18 cellular contexts compared by ENCODE assay signal in the genomic region with DNA sequence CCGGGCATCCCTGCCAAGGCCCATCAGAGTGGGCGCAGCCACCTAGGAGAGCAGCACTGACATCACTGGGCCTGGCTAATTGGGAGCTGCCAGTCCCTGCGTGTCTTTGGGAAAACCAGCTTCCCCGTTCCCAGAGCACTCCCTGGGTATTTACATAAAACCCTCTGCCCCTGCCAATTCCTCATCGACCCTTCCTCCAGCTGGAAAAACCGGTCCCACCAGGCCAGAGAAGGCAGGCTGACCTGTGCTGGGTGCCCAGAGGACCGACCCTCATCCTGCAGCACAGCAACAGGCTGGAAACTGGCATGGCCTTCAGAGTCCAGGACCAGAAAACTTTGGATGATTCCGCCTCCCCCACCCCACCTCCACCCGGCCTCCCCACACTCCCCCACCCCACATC. TPM values are rescaled to one million over a fixed set of nuclear protein-coding genes. Genes with fewer than 3 reads are reported as not detected.
DNase-seq lines count a peak whose midpoint lies in the region; ATAC-seq, FAIRE-seq and TF ChIP-seq lines count a peak whose summit lies in the region.
"Had no signal": no experiment of that assay in that cellular context is flagged by ENCODE, and none has a peak within 500 bp of the region (broad histone marks: within the 10 kb centered on the region; RNA-seq: fewer than 3 reads in every experiment).

No MANE protein-coding gene starts in this region.

- intact Hi-C loops in pancreas (cut with DNase I) = loop anchor here in 1 of 3 donors (10.0 kb wide), 1 partner anchor 117 kb away; the partner anchor contains the start of gene RSKR

- no peak for FAIRE-seq in bronchial epithelial cell (lab: Jason Lieb, UNC)
- FAIRE-seq in pancreas (lab: Jason Lieb, UNC) = no peak

- H3K27me3 ChIP-seq in bronchial epithelial cell (ENCODE audit: control insufficient read depth, insufficient read depth, low read length) = no peaks in the 10 kb centered on the region
- no peaks in the 10 kb centered on the region for H3K27me3 ChIP-seq in pancreas

- WGBS in pancreas, 2 donors = 9 to 11% methylated on average over 9 of the region's 9 CpGs

- DNase-seq in DMS 273 (lab: John Stamatoyannopoulos, UW; ENCODE audit: unreplicated experiment) (peak; percentile 17), DMS 273 treated with DMSO at 0.1 percent for 48 hours (lab: John Stamatoyannopoulos, UW) (no peak), NCI-H1105 treated with DMSO at 0.1 percent for 48 hours (lab: John Stamatoyannopoulos, UW) (peak; percentile 46), bronchial epithelial cell (ENCODE audit: low read depth) (peak; percentile 59), pancreas (peak; percentile 82 to 93 (median 91)), NCI-H187 treated with DMSO at 0.1 percent for 48 hours (lab: John Stamatoyannopoulos, UW) (no peak), hypothalamus (lab: John Stamatoyannopoulos, UW) (no peak)
- DNase-seq: 8988T; foreskin melanocyte; GDM1; immature natural killer cell; NCI-H2227 treated with DMSO at 0.1 percent for 48 hours; OCI-M1; stimulated activated CD4-positive, alpha-beta T cell treated with anti-CD3 and anti-CD28 coated beads, Interleukin-2, amount 100 ng/mL, for 24 hours had no signal

- ATAC-seq in pancreas (peak; percentile 85 to 93 (median 88)), HG03520 (IDR thresholded peaks at IDR 0.05; ENCODE audit: unreplicated experiment) (no peak)
- ATAC-seq: activated T-helper 17 cell treated with anti-CD3 and anti-CD28 coated beads, Interleukin-2, amount 50 U/mL, for 72 hours; sciatic nerve had no signal

- H3K4me3 ChIP-seq in bronchial epithelial cell (ENCODE audit: low read depth, low read length) (no peak overlapping the region), pancreas (no peak overlapping the region)

- H3K4me1 ChIP-seq in pancreas = peaks cover 17 to 24% (median 20%) of the 10 kb centered on the region in 3 donors

- H3K9me3 ChIP-seq in pancreas = no peaks in the 10 kb centered on the region

- TF ChIP-seq CTCF in bronchial epithelial cell (IDR thresholded peaks at IDR 0.05; ENCODE audit: insufficient read depth, low read length, severe bottlenecking) = no peak
- TF ChIP-seq CTCF in pancreas (IDR thresholded peaks at IDR 0.05) = no peak

- peak overlapping the region; percentile 57 to 82 (median 70) for H3K27ac ChIP-seq in pancreas

- H3K36me3 ChIP-seq in bronchial epithelial cell (ENCODE audit: control insufficient read depth, insufficient read depth, low read length) (no peaks in the 10 kb centered on the region), pancreas (no peaks in the 10 kb centered on the region)

RNA-seq across cellular contexts. Expression of gene FOXN1, which starts 8.2 kb away (rescaled TPM):
- total RNA-seq in bronchial epithelial cell = 0.38 TPM in 1 of 2 replicates, not detected in the other
- under 1 TPM in 2 of 6 donors, not detected in 4; 0.09 to 0.19 TPM for total RNA-seq in pancreas
- under 1 TPM in 1 of 2 donors, not detected in 1; 0.02 TPM for polyA plus RNA-seq in pancreas
- total RNA-seq: activated T-helper 17 cell treated with anti-CD3 and anti-CD28 coated beads, Interleukin-2, amount 50 U/mL, for 72 hours; chondrocyte; sciatic nerve had no signal
- polyA plus RNA-seq: immature natural killer cell had no signal

RNA-seq across cellular contexts. Expression of gene SLC13A2, which starts 24.5 kb away (rescaled TPM):
- total RNA-seq in bronchial epithelial cell = not detected in 2 replicates
- under 1 TPM in 3 of 6 donors, not detected in 3; 0.04 to 0.42 (median 0.06) TPM for total RNA-seq in pancreas
- under 1 TPM in 1 of 2 donors, not detected in 1; 0.09 TPM for polyA plus RNA-seq in pancreas
- total RNA-seq: activated T-helper 17 cell treated with anti-CD3 and anti-CD28 coated beads, Interleukin-2, amount 50 U/mL, for 72 hours; chondrocyte; sciatic nerve had no signal
- polyA plus RNA-seq: immature natural killer cell had no signal

RNA-seq across cellular contexts. Expression of gene UNC119, which starts 54.5 kb away (rescaled TPM):
- total RNA-seq in bronchial epithelial cell (21.9 and 22.8 TPM in 2 replicates), pancreas (10 to 100 TPM in 4 of 6 donors, 1 to 10 TPM in 2; 9.3 to 17.9 (median 11.2) TPM)
- polyA plus RNA-seq in pancreas = 10 to 100 TPM; 18.1 to 31.1 TPM

Comparison
In these comparisons a context has a peak if more than half of its experiments do, and no peak if none do; other contexts are left out.
1. DNase-seq: peak in DMS 273 (single experiment), NCI-H1105 treated with DMSO at 0.1 percent for 48 hours (single experiment), bronchial epithelial cell (single experiment) and pancreas (6 of 6); none in DMS 273 treated with DMSO at 0.1 percent for 48 hours (single experiment), NCI-H187 treated with DMSO at 0.1 percent for 48 hours (single experiment) and hypothalamus (0 of 51).